ENCODE assay signal across 2 cellular contexts in the genomic region with DNA sequence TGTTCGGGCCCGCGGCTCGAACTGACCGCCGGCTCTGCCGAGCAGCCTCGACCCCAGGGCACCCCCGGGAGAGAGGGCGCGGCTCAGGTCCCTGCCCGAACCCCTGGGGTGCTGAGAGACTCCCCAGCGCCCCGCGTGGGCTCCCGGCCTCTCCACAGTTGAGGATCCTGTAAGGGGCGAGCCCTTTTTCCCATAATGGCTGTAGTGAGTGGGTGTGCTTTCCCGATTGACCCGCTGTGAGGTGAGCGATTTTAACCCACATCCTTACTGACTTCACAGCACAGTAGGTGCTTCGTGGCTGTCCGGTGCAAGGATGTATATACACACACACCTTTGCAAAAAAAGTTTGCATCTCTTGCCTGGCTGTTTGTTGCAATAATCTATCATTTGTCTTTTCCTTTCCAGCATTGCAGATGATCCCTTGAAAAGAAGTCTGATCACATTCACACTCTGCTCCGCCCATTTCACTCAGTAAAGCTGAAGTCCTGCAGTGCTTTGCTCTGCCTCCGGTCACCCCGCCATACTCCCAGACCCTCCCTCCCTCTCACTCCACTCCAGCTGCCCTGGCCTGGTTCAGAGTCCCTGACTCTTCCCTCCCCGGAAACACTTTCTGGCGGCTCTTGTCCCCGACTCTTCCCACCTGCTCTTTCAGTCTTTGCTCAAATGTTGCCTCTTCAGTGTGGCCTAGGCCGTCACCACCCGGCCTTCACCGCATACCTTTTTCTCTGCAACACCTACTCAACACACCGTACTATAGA.
TF ChIP-seq lines count a peak whose summit lies in the region.

No MANE protein-coding gene starts in this region.

TF ChIP-seq in GM23338, 12 proteins besides CTCF, POLR2A, EP300 and RAD21 (continued from another document):
- no peak for TF ChIP-seq JUNB (IDR thresholded peaks at IDR 0.05; ENCODE audit: unreplicated experiment)
- TF ChIP-seq, protein P1, sequence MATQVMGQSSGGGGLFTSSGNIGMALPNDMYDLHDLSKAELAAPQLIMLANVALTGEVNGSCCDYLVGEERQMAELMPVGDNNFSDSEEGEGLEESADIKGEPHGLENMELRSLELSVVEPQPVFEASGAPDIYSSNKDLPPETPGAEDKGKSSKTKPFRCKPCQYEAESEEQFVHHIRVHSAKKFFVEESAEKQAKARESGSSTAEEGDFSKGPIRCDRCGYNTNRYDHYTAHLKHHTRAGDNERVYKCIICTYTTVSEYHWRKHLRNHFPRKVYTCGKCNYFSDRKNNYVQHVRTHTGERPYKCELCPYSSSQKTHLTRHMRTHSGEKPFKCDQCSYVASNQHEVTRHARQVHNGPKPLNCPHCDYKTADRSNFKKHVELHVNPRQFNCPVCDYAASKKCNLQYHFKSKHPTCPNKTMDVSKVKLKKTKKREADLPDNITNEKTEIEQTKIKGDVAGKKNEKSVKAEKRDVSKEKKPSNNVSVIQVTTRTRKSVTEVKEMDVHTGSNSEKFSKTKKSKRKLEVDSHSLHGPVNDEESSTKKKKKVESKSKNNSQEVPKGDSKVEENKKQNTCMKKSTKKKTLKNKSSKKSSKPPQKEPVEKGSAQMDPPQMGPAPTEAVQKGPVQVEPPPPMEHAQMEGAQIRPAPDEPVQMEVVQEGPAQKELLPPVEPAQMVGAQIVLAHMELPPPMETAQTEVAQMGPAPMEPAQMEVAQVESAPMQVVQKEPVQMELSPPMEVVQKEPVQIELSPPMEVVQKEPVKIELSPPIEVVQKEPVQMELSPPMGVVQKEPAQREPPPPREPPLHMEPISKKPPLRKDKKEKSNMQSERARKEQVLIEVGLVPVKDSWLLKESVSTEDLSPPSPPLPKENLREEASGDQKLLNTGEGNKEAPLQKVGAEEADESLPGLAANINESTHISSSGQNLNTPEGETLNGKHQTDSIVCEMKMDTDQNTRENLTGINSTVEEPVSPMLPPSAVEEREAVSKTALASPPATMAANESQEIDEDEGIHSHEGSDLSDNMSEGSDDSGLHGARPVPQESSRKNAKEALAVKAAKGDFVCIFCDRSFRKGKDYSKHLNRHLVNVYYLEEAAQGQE (IDR thresholded peaks at IDR 0.05; ENCODE audit: unreplicated experiment) = no peak

TF ChIP-seq in SK-N-SH, 30 proteins besides CTCF, POLR2A, EP300 and RAD21 (continued from another document):
- peak; percentile 38; the same call in 1 of the 2 replicates for TF ChIP-seq POLR2AphosphoS5 (IDR thresholded peaks at IDR 0.05; ENCODE audit: low read depth, low read length)
